In the genomic region with DNA sequence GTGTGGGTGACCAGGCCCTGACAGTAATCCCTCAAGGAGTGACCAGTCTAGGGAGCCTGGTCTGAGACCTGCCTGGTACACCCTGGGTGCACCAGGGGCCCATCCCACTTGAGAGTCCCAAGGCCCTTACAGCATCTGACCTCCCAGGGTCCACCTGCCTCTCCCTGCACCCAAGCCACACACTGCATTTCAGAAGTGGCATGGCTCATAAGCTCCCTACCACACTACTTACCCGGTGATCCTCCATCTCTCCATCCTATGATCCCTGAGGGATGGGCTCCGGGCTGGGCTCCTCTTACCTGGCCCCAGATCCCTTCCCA, we compare ENCODE assay signal across 25 cellular contexts. TPM values are rescaled to one million over a fixed set of nuclear protein-coding genes. Genes with fewer than 3 reads are reported as not detected.
DNase-seq lines count a peak whose midpoint lies in the region; ATAC-seq, FAIRE-seq and TF ChIP-seq lines count a peak whose summit lies in the region.
"Had no signal": no experiment of that assay in that cellular context is flagged by ENCODE, and none has a peak within 500 bp of the region (broad histone marks: within the 10 kb centered on the region; RNA-seq: fewer than 3 reads in every experiment).

No MANE protein-coding gene starts in this region.

- H3K4me1 Mint-ChIP-seq in neural crest cell: no peaks in the 10 kb centered on the region
- no peaks in the 10 kb centered on the region for H3K4me1 Mint-ChIP-seq in stimulated activated memory B cell treated with anti-CD40 and anti-IgM and Interleukin-4, amounts not matched to agents 10 μg/mL and 1 μg/mL and 100 μg/mL, for 72 hours
- H3K4me1 Mint-ChIP-seq: B cell; CD4-positive, CD25-positive, alpha-beta regulatory T cell had no signal

- H3K14ac ChIP-seq in H1 (ENCODE audit: insufficient read length): no peak overlapping the region

- H3K4me3 ChIP-seq in left ventricle myocardium inferior (no peak overlapping the region), H1 (ENCODE audit: extremely low read depth in 1 of 4, insufficient read depth in 2 of 4, low read depth in 3 of 4, low read length in 4 of 4) (no peak overlapping the region)
- H3K4me3 ChIP-seq: BLaER1, GM23248 had no signal

- H2BK5ac ChIP-seq in H1 (ENCODE audit: low read depth, low read length): no peak overlapping the region

- no peak overlapping the region for H3K18ac ChIP-seq in H1 (ENCODE audit: extremely low read depth, low read length)

- no peaks in the 10 kb centered on the region for H3K79me1 ChIP-seq in H1 (ENCODE audit: low read depth, low read length)

- H3K56ac ChIP-seq in H1 (replicated peaks; ENCODE audit: insufficient read length, low read depth, low read length): no peak overlapping the region

- H3K27ac ChIP-seq in left ventricle myocardium inferior (replicated peaks) (no peak overlapping the region), H1 (ENCODE audit: low read depth, low read length) (no peak overlapping the region)
- H3K27ac ChIP-seq: 22Rv1, BLaER1, C4-2B, GM23248 had no signal

- 95% methylated on average over 2 of the region's 2 CpGs; no CpG with 5 or more reads in 1 of the 2 experiments for WGBS in H1 (ENCODE audit: extremely low coverage in 1 of 2, insufficient coverage in 1 of 2, insufficient read length in 1 of 2, insufficient replicate concordance in 2 of 2, low coverage in 1 of 2, low lambda C conversion rate in 2 of 2, missing lambda C conversion rate in 1 of 2), 2 experiments

- peak overlapping the region; percentile 62 for H3K27ac Mint-ChIP-seq in neural crest cell (ENCODE audit: unreplicated experiment)
- no peak overlapping the region for H3K27ac Mint-ChIP-seq in stimulated activated memory B cell treated with anti-CD40 and anti-IgM and Interleukin-4, amounts not matched to agents 10 μg/mL and 1 μg/mL and 100 μg/mL, for 72 hours
- H3K27ac Mint-ChIP-seq: B cell; CD4-positive, CD25-positive, alpha-beta regulatory T cell; CD8-positive, alpha-beta T cell had no signal

- no peaks in the 10 kb centered on the region for H3K4me1 ChIP-seq in left ventricle myocardium inferior
- no peaks in the 10 kb centered on the region for H3K4me1 ChIP-seq in H1 (replicated peaks in 1 of 4; ENCODE audit: control insufficient read depth in 3 of 4, insufficient read depth in 4 of 4, low read length in 3 of 4)
- H3K4me1 ChIP-seq: BLaER1, Caco-2 had no signal

- H2AK5ac ChIP-seq in H1 (ENCODE audit: low read depth, low read length): no peak overlapping the region

- TF ChIP-seq EP300 in H1 (IDR thresholded peaks at IDR 0.05; ENCODE audit: borderline replicate concordance in 1 of 2, low read depth in 2 of 2, low read length in 2 of 2): no peak

- no peak overlapping the region for H3K23ac ChIP-seq in H1 (ENCODE audit: insufficient read length)

- intact Hi-C loops in cardiac septum (cut with DNase I): no loop called here
- intact Hi-C loops in left ventricle myocardium inferior (cut with micrococcal nuclease): no loop called here

- no peak overlapping the region for H2AFZ ChIP-seq in H1 (ENCODE audit: low read length)
- H2AFZ ChIP-seq: GM23248 had no signal

- H3K4ac ChIP-seq in H1 (replicated peaks; ENCODE audit: insufficient read length, low read depth, low read length): no peak overlapping the region

- H4K20me1 ChIP-seq in H1 (replicated peaks in 1 of 2; ENCODE audit: control insufficient read depth in 1 of 2, insufficient read depth in 2 of 2, low read length in 2 of 2): no peaks in the 10 kb centered on the region
- H4K20me1 ChIP-seq: BLaER1 had no signal

- peak; percentile 6 for ATAC-seq in stimulated activated memory B cell treated with anti-CD40 and anti-IgM and Interleukin-4, amounts not matched to agents 10 μg/mL and 1 μg/mL and 100 μg/mL, for 72 hours
- ATAC-seq: CD8-positive, alpha-beta T cell had no signal

- H4K91ac ChIP-seq in H1 (replicated peaks; ENCODE audit: insufficient read length, low read length): no peak overlapping the region

- H2BK12ac ChIP-seq in H1 (ENCODE audit: low read depth, low read length): no peak overlapping the region

- DNase-seq in cardiac septum (ENCODE audit: low spot score) (peak; percentile 55), left ventricle myocardium inferior (no peak), H1 (ENCODE audit: low read depth in 1 of 2, low spot score in 2 of 2) (no peak), neural crest cell (ENCODE audit: low read depth, low spot score) (no peak), GOT3 (lab: John Stamatoyannopoulos, UW) (no peak), NCI-H128 (lab: John Stamatoyannopoulos, UW; ENCODE audit: unreplicated experiment) (no peak), superior temporal gyrus (ENCODE audit: extremely low spot score) (no peak)
- DNase-seq: CD4-positive, CD25-positive, alpha-beta regulatory T cell; CD8-positive, alpha-beta T cell; DMS 273 treated with DMSO at 0.1 percent for 48 hours; DMS79; EL; GF-D8; GM23248; HCEC 1CT had no signal

- POLR2A ChIA-PET in H1 (lab: Charles Lee; ENCODE audit: partially characterized antibody): no interaction called here

- H3K4me2 ChIP-seq in H1 (ENCODE audit: insufficient read depth in 1 of 2, low read depth in 2 of 2, low read length in 2 of 2): no peak overlapping the region
- H3K4me2 ChIP-seq: BLaER1 had no signal

- no peak for TF ChIP-seq POLR2A in H1 (IDR thresholded peaks at IDR 0.05; ENCODE audit: control extremely low read depth in 1 of 2, low read depth in 2 of 2, low read length in 2 of 2)

- H2BK120ac ChIP-seq in H1 (replicated peaks; ENCODE audit: low read depth, low read length): no peak overlapping the region

- peaks cover 29% of the 10 kb centered on the region for H3K27me3 ChIP-seq in left ventricle myocardium inferior (ENCODE audit: low read depth)
- no peaks in the 10 kb centered on the region for H3K27me3 ChIP-seq in H1 (replicated peaks in 1 of 4; ENCODE audit: control insufficient read depth in 3 of 4, extremely low read depth in 1 of 4, insufficient read depth in 3 of 4, low read length in 3 of 4)
- H3K27me3 ChIP-seq: BLaER1 had no signal

- H3K79me2 ChIP-seq in H1 (ENCODE audit: control insufficient read depth in 1 of 2, insufficient read depth in 2 of 2, low read length in 2 of 2): no peaks in the 10 kb centered on the region

- no peak overlapping the region for H2BK20ac ChIP-seq in H1 (ENCODE audit: low read length)

- TF ChIP-seq RAD21 in H1 (IDR thresholded peaks at IDR 0.05 in 1 of 2, conservative IDR thresholded peaks at IDR 0.05 in 1 of 2; ENCODE audit: low read depth in 2 of 2, low read length in 2 of 2): no peak

- H3K9me3 Mint-ChIP-seq in neural crest cell: no peaks in the 10 kb centered on the region
- no peaks in the 10 kb centered on the region for H3K9me3 Mint-ChIP-seq in stimulated activated memory B cell treated with anti-CD40 and anti-IgM and Interleukin-4, amounts not matched to agents 10 μg/mL and 1 μg/mL and 100 μg/mL, for 72 hours
- H3K9me3 Mint-ChIP-seq: CD8-positive, alpha-beta T cell had no signal

- no peak overlapping the region for H3K9ac ChIP-seq in H1 (replicated peaks in 1 of 4; ENCODE audit: extremely low read depth in 1 of 4, low read depth in 3 of 4, low read length in 3 of 4)
- H3K9ac ChIP-seq: BLaER1, GM23248 had no signal

- H3K23me2 ChIP-seq in H1 (ENCODE audit: low read depth, low read length): no peaks in the 10 kb centered on the region

- CTCF ChIA-PET in H1 (lab: Charles Lee; ENCODE audit: partially characterized antibody): interaction anchor here (1.2 to 3.4 kb wide), 7 partner anchors 12 to 88 kb away, joined by 3 to 14 read pairs (median 6); no protein-coding TSS in a partner anchor

- no peak overlapping the region for H4K5ac ChIP-seq in H1 (ENCODE audit: insufficient read length, low read depth, low read length)

- H3K36me3 ChIP-seq in left ventricle myocardium inferior: no peaks in the 10 kb centered on the region
- H3K36me3 ChIP-seq in H1 (ENCODE audit: control insufficient read depth in 2 of 4, insufficient read depth in 4 of 4, low read length in 3 of 4): no peaks in the 10 kb centered on the region
- H3K36me3 ChIP-seq: BLaER1 had no signal

- no peak overlapping the region for H2BK15ac ChIP-seq in H1 (ENCODE audit: low read length)

- no peaks in the 10 kb centered on the region for H3K27me3 Mint-ChIP-seq in neural crest cell (ENCODE audit: low read depth)
- H3K27me3 Mint-ChIP-seq in stimulated activated memory B cell treated with anti-CD40 and anti-IgM and Interleukin-4, amounts not matched to agents 10 μg/mL and 1 μg/mL and 100 μg/mL, for 72 hours: peaks cover 19% of the 10 kb centered on the region
- H3K27me3 Mint-ChIP-seq: CD4-positive, CD25-positive, alpha-beta regulatory T cell had no signal

- H4K8ac ChIP-seq in H1 (ENCODE audit: extremely low read depth, insufficient read depth, low read length): peak overlapping the region; percentile 14; the same call in 1 of the 2 replicates

- no peaks in the 10 kb centered on the region for H3K9me3 ChIP-seq in left ventricle myocardium inferior (replicated peaks)
- no peaks in the 10 kb centered on the region for H3K9me3 ChIP-seq in H1 (ENCODE audit: insufficient read depth in 2 of 2, low read depth in 1 of 2, low read length in 1 of 2)
- H3K9me3 ChIP-seq: BLaER1, Caco-2 had no signal

- FAIRE-seq in H1 (lab: Jason Lieb, UNC): no peak
- FAIRE-seq: A204.1, D721Med, GM12891, H54 had no signal

- no peak overlapping the region for H3K4me3 Mint-ChIP-seq in neural crest cell
- no peak overlapping the region for H3K4me3 Mint-ChIP-seq in stimulated activated memory B cell treated with anti-CD40 and anti-IgM and Interleukin-4, amounts not matched to agents 10 μg/mL and 1 μg/mL and 100 μg/mL, for 72 hours
- H3K4me3 Mint-ChIP-seq: B cell; CD4-positive, CD25-positive, alpha-beta regulatory T cell; CD8-positive, alpha-beta T cell had no signal

- TF ChIP-seq CTCF in left ventricle myocardium inferior (IDR thresholded peaks at IDR 0.05; ENCODE audit: borderline replicate concordance) (no peak), H1 (IDR thresholded peaks at IDR 0.05; ENCODE audit: control extremely low read depth in 1 of 3, insufficient read depth in 1 of 3, low read depth in 1 of 3, low read length in 3 of 3) (no peak), neural crest cell (conservative IDR thresholded peaks at IDR 0.05) (no peak)

- H3K36me3 Mint-ChIP-seq in neural crest cell (ENCODE audit: low read depth): no peaks in the 10 kb centered on the region
- no peaks in the 10 kb centered on the region for H3K36me3 Mint-ChIP-seq in stimulated activated memory B cell treated with anti-CD40 and anti-IgM and Interleukin-4, amounts not matched to agents 10 μg/mL and 1 μg/mL and 100 μg/mL, for 72 hours
- H3K36me3 Mint-ChIP-seq: CD4-positive, CD25-positive, alpha-beta regulatory T cell; CD8-positive, alpha-beta T cell had no signal

RNA-seq across cellular contexts. Expression of gene LGALS9, which starts 40.6 kb away (rescaled TPM):
- total RNA-seq in cardiac septum: 20.1 TPM
- total RNA-seq in left ventricle myocardium inferior: 15.2 TPM
- total RNA-seq in H1 (2021; fragmentation: NEBNext Ultra II Directional; extraction: Animal tissue kit (Norgen Biotek cat#: 25700)): 0.77 and 1.7 TPM in 2 replicates
- polyA plus RNA-seq in H1 (2011; rRNA removed): 0.95 and 2.8 TPM in 2 replicates
- 1.8 TPM for polyA plus RNA-seq in H1 (2011; cell fraction: cytosol; rRNA removed)
- 12.2 TPM for polyA plus RNA-seq in H1 (2011; cell fraction: nucleus; rRNA removed)
- polyA plus RNA-seq in H1 (2012, experiment 1 of 2): 2.4 to 3.2 TPM (median 2.6 TPM) in 4 replicates
- polyA plus RNA-seq in H1 (2012, experiment 2 of 2): 0.59 TPM
- 0.67 TPM for polyA plus RNA-seq in H1 (2013, experiment 1 of 2)
- 0.61 TPM for polyA plus RNA-seq in H1 (2013, experiment 2 of 2)
- polyA minus RNA-seq in H1 (2011; rRNA and poly(A)+ RNA removed): 2.1 and 2.8 TPM in 2 replicates
- 0.73 TPM for polyA minus RNA-seq in H1 (2011; cell fraction: cytosol; rRNA and poly(A)+ RNA removed)
- 8.4 TPM for polyA minus RNA-seq in H1 (2011; cell fraction: nucleus; rRNA and poly(A)+ RNA removed)
- total RNA-seq in neural crest cell: 0.84 and 2.1 TPM in 2 replicates
